In the genomic region with DNA sequence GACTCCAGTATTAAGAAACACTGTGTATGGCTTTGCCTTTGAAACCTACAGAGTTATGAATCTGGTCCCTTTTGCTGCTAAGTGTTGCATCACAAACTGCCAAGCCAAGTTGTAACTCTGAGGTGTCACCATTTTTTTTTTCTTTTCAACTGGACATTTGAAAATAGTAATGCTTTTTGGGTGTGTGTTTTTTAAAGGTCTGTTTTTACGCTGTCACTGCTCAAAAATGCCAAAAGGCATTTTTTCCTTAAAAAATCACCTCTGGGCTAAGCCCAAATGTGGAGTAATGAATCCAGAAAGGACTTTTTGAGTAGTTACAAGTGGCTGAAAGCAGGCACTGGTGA, we compare ENCODE assay signal across 13 cellular contexts. TPM values are rescaled to one million over a fixed set of nuclear protein-coding genes. Genes with fewer than 3 reads are reported as not detected.
A peak's percentile ranks its signal among the peaks of the same experiment; 100 is the strongest.
DNase-seq lines count a peak whose midpoint lies in the region; ATAC-seq and TF ChIP-seq lines count a peak whose summit lies in the region.
"Had no signal": no experiment of that assay in that cellular context is flagged by ENCODE, and none has a peak within 500 bp of the region (broad histone marks: within the 10 kb centered on the region; RNA-seq: fewer than 3 reads in every experiment).

No MANE protein-coding gene starts in this region.

- H3K27me3 Mint-ChIP-seq in activated CD8-positive, alpha-beta memory T cell treated with anti-CD3 and anti-CD28 coated beads, Interleukin-2, amount 10 ng/mL, durations not matched to agents 7 days and 5 days: no peaks in the 10 kb centered on the region
- H3K27me3 Mint-ChIP-seq: type B pancreatic cell had no signal

- peak overlapping the region; percentile 77 for H3K27ac ChIP-seq in SJSA1
- H3K27ac ChIP-seq in gastroesophageal sphincter: peak overlapping the region in 3 of 4 donors; percentile 53 to 64 (median 55)
- H3K27ac ChIP-seq in subcutaneous abdominal adipose tissue (ENCODE audit: low read depth, low read length): peak overlapping the region; percentile 62
- H3K27ac ChIP-seq: adrenal gland had no signal

- 92% methylated on average over 1 of the region's 1 CpG; no CpG with 5 or more reads in 1 of the 2 donors for WGBS in gastroesophageal sphincter (ENCODE audit: low coverage in 1 of 2), 2 donors

- CTCF ChIA-PET in activated CD8-positive, alpha-beta memory T cell treated with anti-CD3 and anti-CD28 coated beads, Interleukin-2, amount 10 ng/mL, durations not matched to agents 7 days and 5 days (lab: Charles Lee): interaction anchor here (1.5 kb wide), 1 partner anchor 26 kb away, joined by 6 read pairs; no protein-coding TSS in a partner anchor

- H3K36me3 ChIP-seq in SJSA1 (peaks cover 36% of the 10 kb centered on the region), gastroesophageal sphincter (peaks cover 0 to 4% of the 10 kb centered on the region in 2 donors), subcutaneous abdominal adipose tissue (ENCODE audit: control insufficient read depth in 5 of 5, insufficient read depth in 5 of 5, low read length in 5 of 5) (peaks cover 0 to 9% (median 3%) of the 10 kb centered on the region in 5 donors)
- H3K36me3 ChIP-seq: adrenal gland had no signal

- H3K36me3 Mint-ChIP-seq in activated CD8-positive, alpha-beta memory T cell treated with anti-CD3 and anti-CD28 coated beads, Interleukin-2, amount 10 ng/mL, durations not matched to agents 7 days and 5 days: peaks cover 67% of the 10 kb centered on the region

- H3K9ac ChIP-seq in subcutaneous abdominal adipose tissue (ENCODE audit: low read length in 5 of 5): no peak overlapping the region

- ATAC-seq in activated CD8-positive, alpha-beta memory T cell treated with anti-CD3 and anti-CD28 coated beads, Interleukin-2, amount 10 ng/mL, durations not matched to agents 7 days and 5 days: no peak
- peak; percentile 73 for ATAC-seq in gastroesophageal sphincter
- ATAC-seq in GM19455 (IDR thresholded peaks at IDR 0.05; ENCODE audit: unreplicated experiment): no peak

- H3K4me3 ChIP-seq in SJSA1 (no peak overlapping the region), gastroesophageal sphincter (no peak overlapping the region), subcutaneous abdominal adipose tissue (ENCODE audit: low read depth in 1 of 5, low read length in 5 of 5) (no peak overlapping the region)
- H3K4me3 ChIP-seq: adrenal gland, lung had no signal

- DNase-seq in activated CD8-positive, alpha-beta memory T cell treated with anti-CD3 and anti-CD28 coated beads, Interleukin-2, amount 10 ng/mL, durations not matched to agents 7 days and 5 days: no peak
- DNase-seq in activated CD8-positive, alpha-beta memory T cell treated with anti-CD3 and anti-CD28 coated beads for 24 hours: no peak
- DNase-seq in SJSA1 (ENCODE audit: low read depth in 1 of 2, low spot score in 2 of 2): peak in 1 of 2 experiments; percentile 19
- no peak for DNase-seq in dedifferentiated amniotic fluid mesenchymal stem cell (ENCODE audit: extremely low spot score)
- DNase-seq in hippocampal formation (lab: John Stamatoyannopoulos, UW): no peak
- DNase-seq: adrenal gland, NCI-H2171, T-helper 9 cell had no signal

- no peaks in the 10 kb centered on the region for H3K9me3 ChIP-seq in SJSA1 (replicated peaks)
- no peaks in the 10 kb centered on the region for H3K9me3 ChIP-seq in gastroesophageal sphincter
- no peaks in the 10 kb centered on the region for H3K9me3 ChIP-seq in subcutaneous abdominal adipose tissue (ENCODE audit: control insufficient read depth in 5 of 5, low read length in 5 of 5)
- H3K9me3 ChIP-seq: adrenal gland had no signal

- H3K27ac Mint-ChIP-seq in activated CD8-positive, alpha-beta memory T cell treated with anti-CD3 and anti-CD28 coated beads, Interleukin-2, amount 10 ng/mL, durations not matched to agents 7 days and 5 days: peak overlapping the region; percentile 83

- no peak overlapping the region for H3K4me3 Mint-ChIP-seq in activated CD8-positive, alpha-beta memory T cell treated with anti-CD3 and anti-CD28 coated beads, Interleukin-2, amount 10 ng/mL, durations not matched to agents 7 days and 5 days
- H3K4me3 Mint-ChIP-seq: type B pancreatic cell had no signal

- H3K4me1 Mint-ChIP-seq in activated CD8-positive, alpha-beta memory T cell treated with anti-CD3 and anti-CD28 coated beads, Interleukin-2, amount 10 ng/mL, durations not matched to agents 7 days and 5 days: peaks cover 85% of the 10 kb centered on the region

- H3K27me3 ChIP-seq in SJSA1 (replicated peaks) (no peaks in the 10 kb centered on the region), gastroesophageal sphincter (no peaks in the 10 kb centered on the region), subcutaneous abdominal adipose tissue (ENCODE audit: control insufficient read depth in 5 of 5, insufficient read depth in 4 of 5, low read length in 5 of 5) (no peaks in the 10 kb centered on the region)
- H3K27me3 ChIP-seq: adrenal gland had no signal

- H3K9me3 Mint-ChIP-seq in activated CD8-positive, alpha-beta memory T cell treated with anti-CD3 and anti-CD28 coated beads, Interleukin-2, amount 10 ng/mL, durations not matched to agents 7 days and 5 days (ENCODE audit: low read depth): no peaks in the 10 kb centered on the region

- TF ChIP-seq CTCF in gastroesophageal sphincter (IDR thresholded peaks at IDR 0.05): no peak

- peaks cover 79% of the 10 kb centered on the region for H3K4me1 ChIP-seq in SJSA1 (replicated peaks)
- H3K4me1 ChIP-seq in gastroesophageal sphincter: peaks cover 0 to 98% (median 22%) of the 10 kb centered on the region in 3 donors
- H3K4me1 ChIP-seq in subcutaneous abdominal adipose tissue (ENCODE audit: control insufficient read depth in 5 of 5, insufficient read depth in 5 of 5, low read length in 5 of 5): peaks cover 4 to 54% (median 46%) of the 10 kb centered on the region in 5 donors

- TF ChIP-seq POLR2A in gastroesophageal sphincter (IDR thresholded peaks at IDR 0.05): no peak

- no peak for TF ChIP-seq EP300 in gastroesophageal sphincter (IDR thresholded peaks at IDR 0.05)

RNA-seq across cellular contexts. Expression of gene SMAD3, which starts 9.5 kb away (rescaled TPM):
- total RNA-seq in activated CD8-positive, alpha-beta memory T cell treated with anti-CD3 and anti-CD28 coated beads, Interleukin-2, amount 10 ng/mL, durations not matched to agents 7 days and 5 days: 10 to 100 TPM; 87.1 to 88.0 TPM
- 19.5 and 22.0 TPM in 2 replicates for total RNA-seq in SJSA1 (2014; rRNA removed; shearing (Covaris generic))
- total RNA-seq in gastroesophageal sphincter: 10 to 100 TPM; 19.8 to 30.6 (median 25.9) TPM
